Comparison of ENCODE assay signal across 37 cellular contexts in genomic region chr6:131920656-131921055, GRCh38. TPM values are rescaled to one million over a fixed set of nuclear protein-coding genes. Genes with fewer than 3 reads are reported as not detected.
"Had no signal": no experiment of that assay in that cellular context is flagged by ENCODE, and none has a peak within 500 bp of the region (broad histone marks: within the 10 kb centered on the region; RNA-seq: fewer than 3 reads in every experiment).

No MANE protein-coding gene starts in this region.

- ATAC-seq: activated naive CD4-positive, alpha-beta T cell treated with anti-CD3 and anti-CD28 coated beads, Interleukin-2, amount 50 U/mL, for 72 hours; activated naive CD8-positive, alpha-beta T cell treated with anti-CD3 and anti-CD28 coated beads, Interleukin-2, amount 50 U/mL, for 24 hours; activated T-cell treated with anti-CD3 and anti-CD28 coated beads, Interleukin-2, amount 50 U/mL, for 4 hours; activated T-cell treated with anti-CD3 and anti-CD28 coated beads, Interleukin-2, amount 50 U/mL, for 72 hours; activated T-helper 17 cell treated with anti-CD3 and anti-CD28 coated beads, Interleukin-2, amount 50 U/mL, for 72 hours; body of pancreas had no signal

- H3K27ac ChIP-seq: adrenal gland, ascending aorta, body of pancreas, brain microvascular endothelial cell, breast epithelium, cardiac muscle cell had no signal

- H3K4me1 ChIP-seq: adrenal gland, ascending aorta, body of pancreas, breast epithelium had no signal

- H3K27ac Mint-ChIP-seq: activated naive CD4-positive, alpha-beta T cell treated with anti-CD3 and anti-CD28 coated beads for 36 hours; activated naive CD4-positive, alpha-beta T cell treated with anti-CD3 and anti-CD28 coated beads, Interleukin-2, amount 10 ng/mL, durations not matched to agents 7 days and 5 days; activated naive CD4-positive, alpha-beta T cell treated with anti-CD3 and anti-CD28 coated beads, Interleukin-2, amount 50 U/mL, for 24 hours; activated naive CD4-positive, alpha-beta T cell treated with anti-CD3 and anti-CD28 coated beads, Interleukin-2, amount 50 U/mL, for 72 hours; activated naive CD8-positive, alpha-beta T cell; activated naive CD8-positive, alpha-beta T cell treated with anti-CD3 and anti-CD28 coated beads for 36 hours; activated naive CD8-positive, alpha-beta T cell treated with anti-CD3 and anti-CD28 coated beads, Interleukin-2, amount 10 ng/mL, durations not matched to agents 7 days and 5 days; activated naive CD8-positive, alpha-beta T cell treated with anti-CD3 and anti-CD28 coated beads, Interleukin-2, amount 50 U/mL, for 24 hours; activated T-cell treated with anti-CD3 and anti-CD28 coated beads, Interleukin-2, amount 50 U/mL, for 72 hours; activated T-helper 1 cell treated with anti-CD3 and anti-CD28 coated beads, Interleukin-12 subunit alpha, Interleukin-12 subunit beta, Interleukin-2, Interleukin-4 antibody, amounts not matched to agents 30 ng/mL and 10 ng/mL and 1 ng/mL, durations not matched to agents 14 hours and 24 hours and 36 hours; activated T-helper 17 cell treated with anti-CD3 and anti-CD28 coated beads, Interleukin-2, amount 50 U/mL, for 72 hours; activated T-helper 2 cell treated with anti-CD3 and anti-CD28 coated beads, Interferon-gamma antibody, Interleukin-2, Interleukin-4, amounts not matched to agents 10 μg/mL and 5 μg/mL and 100 μg/mL, durations not matched to agents 14 hours and 24 hours and 36 hours; brain had no signal

- DNase-seq: activated effector memory CD4-positive, alpha-beta T cell treated with anti-CD3 and anti-CD28 coated beads, Interleukin-2, amount 50 U/mL, for 16 hours; activated effector memory CD4-positive, alpha-beta T cell treated with Interleukin-2 at 50 U/mL for 16 hours; activated gamma-delta T cell; activated gamma-delta T cell treated with Interleukin-2 at 50 U/mL for 16 hours; activated naive CD4-positive, alpha-beta T cell; activated naive CD4-positive, alpha-beta T cell treated with anti-CD3 and anti-CD28 coated beads for 36 hours; activated naive CD4-positive, alpha-beta T cell treated with anti-CD3 and anti-CD28 coated beads, Interleukin-2, amount 10 ng/mL, durations not matched to agents 7 days and 5 days; activated naive CD4-positive, alpha-beta T cell treated with anti-CD3 and anti-CD28 coated beads, Interleukin-2, amount 50 U/mL, for 16 hours; activated naive CD4-positive, alpha-beta T cell treated with Interleukin-2 at 50 U/mL for 16 hours; activated naive CD8-positive, alpha-beta T cell treated with anti-CD3 and anti-CD28 coated beads for 36 hours; activated naive CD8-positive, alpha-beta T cell treated with anti-CD3 and anti-CD28 coated beads, Interleukin-2, amount 10 ng/mL, durations not matched to agents 7 days and 5 days; activated naive CD8-positive, alpha-beta T cell treated with anti-CD3 and anti-CD28 coated beads, Interleukin-2, amount 50 U/mL, for 24 hours; activated T-cell treated with anti-CD3 and anti-CD28 coated beads, Interleukin-2, amount 50 U/mL, for 4 hours; activated T-cell treated with anti-CD3 and anti-CD28 coated beads, Interleukin-2, amount 50 U/mL, for 48 hours; activated T-cell treated with anti-CD3 and anti-CD28 coated beads, Interleukin-2, amount 50 U/mL, for 72 hours; adrenal gland; amniotic stem cell; amygdala; anterior cingulate cortex; aorta; body of pancreas; brain microvascular endothelial cell; caudate nucleus; central memory CD4-positive, alpha-beta T cell; cerebellar nuclear complex had no signal

- H3K9me3 Mint-ChIP-seq: activated T-helper 17 cell treated with anti-CD3 and anti-CD28 coated beads, Interleukin-2, amount 50 U/mL, for 72 hours; central memory CD8-positive, alpha-beta T cell had no signal

- FAIRE-seq: bronchial epithelial cell had no signal

- H3K4me3 ChIP-seq: adrenal gland, ascending aorta, body of pancreas, breast epithelium, cardiac muscle cell had no signal

- H3K4me1 Mint-ChIP-seq: brain had no signal

- H3K36me3 Mint-ChIP-seq: activated naive CD4-positive, alpha-beta T cell treated with anti-CD3 and anti-CD28 coated beads, Interleukin-2, amount 10 ng/mL, durations not matched to agents 7 days and 5 days; activated naive CD4-positive, alpha-beta T cell treated with anti-CD3 and anti-CD28 coated beads, Interleukin-2, amount 50 U/mL, for 24 hours; activated naive CD8-positive, alpha-beta T cell; activated naive CD8-positive, alpha-beta T cell treated with anti-CD3 and anti-CD28 coated beads, Interleukin-2, amount 10 ng/mL, durations not matched to agents 7 days and 5 days; brain had no signal

- H3K27me3 ChIP-seq: adrenal gland, ascending aorta, body of pancreas, brain microvascular endothelial cell, breast epithelium, cardiac muscle cell had no signal

- H3K4me3 Mint-ChIP-seq: activated naive CD4-positive, alpha-beta T cell treated with anti-CD3 and anti-CD28 coated beads for 36 hours; activated naive CD4-positive, alpha-beta T cell treated with anti-CD3 and anti-CD28 coated beads, Interleukin-2, amount 10 ng/mL, durations not matched to agents 7 days and 5 days; activated naive CD4-positive, alpha-beta T cell treated with anti-CD3 and anti-CD28 coated beads, Interleukin-2, amount 50 U/mL, for 24 hours; activated naive CD8-positive, alpha-beta T cell; activated naive CD8-positive, alpha-beta T cell treated with anti-CD3 and anti-CD28 coated beads for 36 hours; activated naive CD8-positive, alpha-beta T cell treated with anti-CD3 and anti-CD28 coated beads, Interleukin-2, amount 10 ng/mL, durations not matched to agents 7 days and 5 days; activated naive CD8-positive, alpha-beta T cell treated with anti-CD3 and anti-CD28 coated beads, Interleukin-2, amount 50 U/mL, for 24 hours; activated T-cell treated with anti-CD3 and anti-CD28 coated beads, Interleukin-2, amount 50 U/mL, for 4 hours; activated T-cell treated with anti-CD3 and anti-CD28 coated beads, Interleukin-2, amount 50 U/mL, for 72 hours; activated T-helper 1 cell treated with anti-CD3 and anti-CD28 coated beads, Interleukin-12 subunit alpha, Interleukin-12 subunit beta, Interleukin-2, Interleukin-4 antibody, amounts not matched to agents 30 ng/mL and 10 ng/mL and 1 ng/mL, durations not matched to agents 14 hours and 24 hours and 36 hours; activated T-helper 17 cell treated with anti-CD3 and anti-CD28 coated beads, Interleukin-2, amount 50 U/mL, for 72 hours; brain; central memory CD8-positive, alpha-beta T cell had no signal

- H3K36me3 ChIP-seq: adrenal gland, ascending aorta, brain microvascular endothelial cell, breast epithelium, cardiac muscle cell had no signal

- H3K9me3 ChIP-seq: adrenal gland, body of pancreas had no signal

RNA-seq across cellular contexts. Expression of gene CCN2, which starts 30.5 kb away (rescaled TPM):
- total RNA-seq: activated naive CD4-positive, alpha-beta T cell treated with anti-CD3 and anti-CD28 coated beads for 36 hours; activated naive CD4-positive, alpha-beta T cell treated with anti-CD3 and anti-CD28 coated beads, Interleukin-2, amount 50 U/mL, for 72 hours; activated naive CD8-positive, alpha-beta T cell treated with anti-CD3 and anti-CD28 coated beads for 36 hours; activated naive CD8-positive, alpha-beta T cell treated with anti-CD3 and anti-CD28 coated beads, Interleukin-2, amount 10 ng/mL, durations not matched to agents 7 days and 5 days; activated T-cell treated with anti-CD3 and anti-CD28 coated beads, Interleukin-2, amount 50 U/mL, for 72 hours; activated T-helper 1 cell treated with anti-CD3 and anti-CD28 coated beads, Interleukin-12 subunit alpha, Interleukin-12 subunit beta, Interleukin-2, Interleukin-4 antibody, amounts not matched to agents 30 ng/mL and 10 ng/mL and 1 ng/mL, durations not matched to agents 14 hours and 24 hours and 36 hours; activated T-helper 17 cell treated with anti-CD3 and anti-CD28 coated beads, Interleukin-2, amount 50 U/mL, for 72 hours; activated T-helper 2 cell treated with anti-CD3 and anti-CD28 coated beads, Interferon-gamma antibody, Interleukin-2, Interleukin-4, amounts not matched to agents 10 μg/mL and 5 μg/mL and 100 μg/mL, durations not matched to agents 14 hours and 24 hours and 36 hours had no signal
